ENCODE assay signal across 31 cellular contexts in the genomic region with DNA sequence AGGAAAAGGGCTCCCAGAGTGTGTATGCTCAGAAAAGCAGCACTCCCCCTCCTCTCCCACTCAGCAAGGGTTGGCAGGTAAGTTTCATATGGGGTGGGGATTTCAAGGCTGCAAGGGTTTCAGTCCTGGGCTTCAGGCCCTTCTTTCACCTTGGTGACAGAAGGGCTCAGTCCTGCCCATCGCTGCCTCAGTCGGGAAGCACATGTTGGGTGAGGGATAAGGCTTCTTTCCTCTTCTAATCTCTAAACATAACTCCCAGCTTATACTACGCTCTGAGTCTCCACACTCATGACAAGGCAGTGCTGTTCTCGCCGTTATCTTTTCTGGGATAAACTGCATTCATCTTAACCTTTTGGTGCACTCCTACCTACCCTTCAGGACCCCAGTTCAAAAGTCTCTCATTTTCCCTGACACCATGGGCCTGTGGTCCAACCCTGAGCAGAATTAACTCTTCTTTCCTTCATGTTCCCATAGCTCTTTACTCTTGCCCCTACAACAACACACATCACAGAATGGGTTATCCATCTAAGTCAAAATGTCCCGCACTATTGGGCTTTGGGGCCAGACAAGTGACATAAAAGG. TPM values are rescaled to one million over a fixed set of nuclear protein-coding genes. Genes with fewer than 3 reads are reported as not detected.
DNase-seq lines count a peak whose midpoint lies in the region; ATAC-seq and TF ChIP-seq lines count a peak whose summit lies in the region.
"Had no signal": no experiment of that assay in that cellular context is flagged by ENCODE, and none has a peak within 500 bp of the region (broad histone marks: within the 10 kb centered on the region; RNA-seq: fewer than 3 reads in every experiment).

No MANE protein-coding gene starts in this region.

- intact Hi-C loops in CD4-positive, alpha-beta T cell (cut with DNase I, micrococcal nuclease) = no loop called here
- intact Hi-C loops in head of caudate nucleus (cut with DNase I) (no loop called here), esophagus muscularis mucosa (cut with DNase I) (no loop called here)

- no peaks in the 10 kb centered on the region for H3K9me3 ChIP-seq in CD4-positive, alpha-beta T cell (ENCODE audit: control insufficient read depth, low read length)
- H3K9me3 ChIP-seq in esophagus muscularis mucosa = no peaks in the 10 kb centered on the region
- H3K9me3 ChIP-seq: left ventricle myocardium inferior, ovary, suprapubic skin had no signal

- H3K27ac Mint-ChIP-seq in T-helper 2 cell treated with Interferon-gamma antibody and Interleukin-4, amounts not matched to agents 5 μg/mL and 100 μg/mL, for 36 hours = peak overlapping the region; percentile 3
- H3K27ac Mint-ChIP-seq in CD4-positive, alpha-beta T cell = peak overlapping the region; percentile 75
- peak overlapping the region; percentile 44 for H3K27ac Mint-ChIP-seq in activated naive CD8-positive, alpha-beta T cell treated with anti-CD3 and anti-CD28 coated beads, Interleukin-2, amount 50 U/mL, for 24 hours
- H3K27ac Mint-ChIP-seq: GM23338, mesothelial cell of epicardium, nephron had no signal

- peaks cover 0 to 39% (median 15%) of the 10 kb centered on the region in 4 donors for H3K36me3 ChIP-seq in esophagus muscularis mucosa
- H3K36me3 ChIP-seq: cardiac muscle cell, ovary had no signal

- WGBS in esophagus muscularis mucosa = 90% methylated on average over 6 of the region's 6 CpGs

- peaks cover 24% of the 10 kb centered on the region for H3K4me1 Mint-ChIP-seq in T-helper 2 cell treated with Interferon-gamma antibody and Interleukin-4, amounts not matched to agents 5 μg/mL and 100 μg/mL, for 36 hours (ENCODE audit: low read depth)
- H3K4me1 Mint-ChIP-seq in CD4-positive, alpha-beta T cell (ENCODE audit: low read depth) = peaks cover 90% of the 10 kb centered on the region
- H3K4me1 Mint-ChIP-seq in activated naive CD8-positive, alpha-beta T cell treated with anti-CD3 and anti-CD28 coated beads, Interleukin-2, amount 50 U/mL, for 24 hours = peaks cover 67% of the 10 kb centered on the region
- H3K4me1 Mint-ChIP-seq: GM23338, nephron had no signal

- TF ChIP-seq EP300 in esophagus muscularis mucosa (IDR thresholded peaks at IDR 0.05) = no peak

- H3K4me3 Mint-ChIP-seq in T-helper 2 cell treated with Interferon-gamma antibody and Interleukin-4, amounts not matched to agents 5 μg/mL and 100 μg/mL, for 36 hours = no peak overlapping the region
- H3K4me3 Mint-ChIP-seq in CD4-positive, alpha-beta T cell = no peak overlapping the region
- no peak overlapping the region for H3K4me3 Mint-ChIP-seq in activated naive CD8-positive, alpha-beta T cell treated with anti-CD3 and anti-CD28 coated beads, Interleukin-2, amount 50 U/mL, for 24 hours
- H3K4me3 Mint-ChIP-seq: effector memory CD8-positive, alpha-beta T cell; GM23338; mesothelial cell of epicardium; nephron had no signal

- no peak for TF ChIP-seq POLR2A in esophagus muscularis mucosa (IDR thresholded peaks at IDR 0.05; ENCODE audit: low read depth)

- DNase-seq in T-helper 2 cell treated with Interferon-gamma antibody and Interleukin-4, amounts not matched to agents 5 μg/mL and 100 μg/mL, for 36 hours (ENCODE audit: low spot score) = no peak
- DNase-seq in T-helper 2 cell (no peak), head of caudate nucleus (no peak), esophagus muscularis mucosa (ENCODE audit: extremely low spot score) (no peak)
- no peak for DNase-seq in CD4-positive, alpha-beta T cell
- DNase-seq in activated naive CD8-positive, alpha-beta T cell treated with anti-CD3 and anti-CD28 coated beads, Interleukin-2, amount 50 U/mL, for 24 hours = no peak
- DNase-seq: activated CD4-positive, CD25-positive, alpha-beta regulatory T cell treated with anti-CD3 and anti-CD28 coated beads, Interleukin-2, amount 50 U/mL, for 72 hours; activated gamma-delta T cell; effector memory CD8-positive, alpha-beta T cell; foreskin melanocyte; GDM1; hippocampal formation; left ventricle myocardium inferior; NCI-H187; NCI-H526 treated with DMSO at 0.1 percent for 48 hours; ovary; retina; small intestine; stimulated activated CD4-positive, alpha-beta T cell treated with anti-CD3 and anti-CD28 coated beads, Interleukin-1b, Interleukin-23, amount 100 ng/mL, for 48 hours had no signal

- POLR2A ChIA-PET in CD4-positive, alpha-beta T cell (lab: Charles Lee) = interaction anchor here (5.9 kb wide), 1 partner anchor 14 kb away, joined by 74 read pairs; a partner anchor contains a TSS

- no peaks in the 10 kb centered on the region for H3K27me3 Mint-ChIP-seq in T-helper 2 cell treated with Interferon-gamma antibody and Interleukin-4, amounts not matched to agents 5 μg/mL and 100 μg/mL, for 36 hours (ENCODE audit: low read depth)
- H3K27me3 Mint-ChIP-seq in CD4-positive, alpha-beta T cell = no peaks in the 10 kb centered on the region
- H3K27me3 Mint-ChIP-seq in activated naive CD8-positive, alpha-beta T cell treated with anti-CD3 and anti-CD28 coated beads, Interleukin-2, amount 50 U/mL, for 24 hours = no peaks in the 10 kb centered on the region
- H3K27me3 Mint-ChIP-seq: effector memory CD8-positive, alpha-beta T cell had no signal

- no peak for ATAC-seq in CD4-positive, alpha-beta T cell (ENCODE audit: poor library complexity)
- ATAC-seq in SK-N-SH treated with all-trans-retinoic acid at 6 μM for 48 hours = no peak
- no peak for ATAC-seq in activated naive CD8-positive, alpha-beta T cell treated with anti-CD3 and anti-CD28 coated beads, Interleukin-2, amount 50 U/mL, for 24 hours
- ATAC-seq in GM19463 (IDR thresholded peaks at IDR 0.05; ENCODE audit: unreplicated experiment) = no peak
- ATAC-seq: effector memory CD8-positive, alpha-beta T cell; esophagus mucosa; GM23338 had no signal

- H3K4me1 ChIP-seq in esophagus muscularis mucosa = peaks cover 0 to 18% (median 13%) of the 10 kb centered on the region in 4 donors
- H3K4me1 ChIP-seq: suprapubic skin had no signal

- peak overlapping the region; percentile 41 for H3K27ac ChIP-seq in CD4-positive, alpha-beta T cell (ENCODE audit: low read depth, low read length)
- no peak overlapping the region for H3K27ac ChIP-seq in esophagus muscularis mucosa (replicated peaks in 1 of 4)
- H3K27ac ChIP-seq: cardiac muscle cell, coronary artery, left ventricle myocardium inferior, ovary, suprapubic skin had no signal

- TF ChIP-seq CTCF in CD4-positive, alpha-beta T cell (IDR thresholded peaks at IDR 0.05) = no peak
- TF ChIP-seq CTCF in esophagus muscularis mucosa (IDR thresholded peaks at IDR 0.05) = no peak

- no peaks in the 10 kb centered on the region for H3K9me3 Mint-ChIP-seq in T-helper 2 cell treated with Interferon-gamma antibody and Interleukin-4, amounts not matched to agents 5 μg/mL and 100 μg/mL, for 36 hours
- no peaks in the 10 kb centered on the region for H3K9me3 Mint-ChIP-seq in CD4-positive, alpha-beta T cell
- no peaks in the 10 kb centered on the region for H3K9me3 Mint-ChIP-seq in activated naive CD8-positive, alpha-beta T cell treated with anti-CD3 and anti-CD28 coated beads, Interleukin-2, amount 50 U/mL, for 24 hours
- H3K9me3 Mint-ChIP-seq: effector memory CD8-positive, alpha-beta T cell; GM23338 had no signal

- H3K36me3 Mint-ChIP-seq in T-helper 2 cell treated with Interferon-gamma antibody and Interleukin-4, amounts not matched to agents 5 μg/mL and 100 μg/mL, for 36 hours (ENCODE audit: low read depth) = peaks cover 37% of the 10 kb centered on the region
- H3K36me3 Mint-ChIP-seq in CD4-positive, alpha-beta T cell (ENCODE audit: low read depth) = peaks cover 81% of the 10 kb centered on the region
- peaks cover 18% of the 10 kb centered on the region for H3K36me3 Mint-ChIP-seq in activated naive CD8-positive, alpha-beta T cell treated with anti-CD3 and anti-CD28 coated beads, Interleukin-2, amount 50 U/mL, for 24 hours (ENCODE audit: low read depth)

- H3K4me3 ChIP-seq in esophagus muscularis mucosa = no peak overlapping the region
- H3K4me3 ChIP-seq: cardiac muscle cell, coronary artery, GM23338, left ventricle myocardium inferior, ovary, suprapubic skin had no signal

- CTCF ChIA-PET in CD4-positive, alpha-beta T cell (lab: Charles Lee) = no interaction called here

- H3K27me3 ChIP-seq in CD4-positive, alpha-beta T cell (ENCODE audit: control insufficient read depth, insufficient read depth, low read length) = no peaks in the 10 kb centered on the region
- H3K27me3 ChIP-seq in esophagus muscularis mucosa = no peaks in the 10 kb centered on the region
- H3K27me3 ChIP-seq: cardiac muscle cell, ovary, suprapubic skin had no signal

TF ChIP-seq in SK-N-SH treated with all-trans-retinoic acid at 6 μM for 48 hours, 23 proteins besides CTCF, POLR2A, EP300 and RAD21:
- no peak for TF ChIP-seq GLIS3 (CRISPR knock-in tag; IDR thresholded peaks at IDR 0.05)
- TF ChIP-seq ZFP3 (CRISPR knock-in tag; IDR thresholded peaks at IDR 0.05) = 0 out of 2 replicates have a peak, but pooled peaks have one; percentile 61
- TF ChIP-seq ZFP30 (CRISPR knock-in tag; IDR thresholded peaks at IDR 0.05) = no peak
- TF ChIP-seq BACH2 (CRISPR knock-in tag; IDR thresholded peaks at IDR 0.05; ENCODE audit: borderline replicate concordance) = no peak

RNA-seq across cellular contexts. Expression of a gene that starts 17.0 kb away (rescaled TPM):
- 10 to 100 TPM; 47.5 to 48.1 TPM for total RNA-seq in CD4-positive, alpha-beta T cell
- total RNA-seq in esophagus muscularis mucosa = 10 to 100 TPM in 3 of 4 donors, 1 to 10 TPM in 1; 7.5 to 18.4 (median 17.6) TPM

RNA-seq across cellular contexts. Expression of a gene that starts 44.0 kb away (rescaled TPM):
- total RNA-seq in CD4-positive, alpha-beta T cell = not detected
- under 1 TPM in 1 of 4 donors, not detected in 3; 0.50 TPM for total RNA-seq in esophagus muscularis mucosa
- total RNA-seq: A172, aorta, cardiac muscle cell, esophagus mucosa, GM23338, left ventricle myocardium inferior, LHCN-M2, mesothelial cell of epicardium, ovary, suprapubic skin had no signal

RNA-seq across cellular contexts. Expression of a gene that starts 56.3 kb away (rescaled TPM):
- total RNA-seq in CD4-positive, alpha-beta T cell = 10 to 100 TPM; 28.2 to 28.5 TPM
- total RNA-seq in esophagus muscularis mucosa = 10 to 100 TPM; 15.4 to 26.7 (median 18.4) TPM

Comparison
In these comparisons a context has a peak if more than half of its experiments do, and no peak if none do; other contexts are left out.
1. H3K27ac Mint-ChIP-seq: peak in every context shown above with its lines; median percentile 75 in CD4-positive, alpha-beta T cell; 44 in activated naive CD8-positive, alpha-beta T cell treated with anti-CD3 and anti-CD28 coated beads, Interleukin-2, amount 50 U/mL, for 24 hours; 3 in T-helper 2 cell treated with Interferon-gamma antibody and Interleukin-4, amounts not matched to agents 5 μg/mL and 100 μg/mL, for 36 hours.